3 cellular contexts compared by ENCODE assay signal in the genomic region with DNA sequence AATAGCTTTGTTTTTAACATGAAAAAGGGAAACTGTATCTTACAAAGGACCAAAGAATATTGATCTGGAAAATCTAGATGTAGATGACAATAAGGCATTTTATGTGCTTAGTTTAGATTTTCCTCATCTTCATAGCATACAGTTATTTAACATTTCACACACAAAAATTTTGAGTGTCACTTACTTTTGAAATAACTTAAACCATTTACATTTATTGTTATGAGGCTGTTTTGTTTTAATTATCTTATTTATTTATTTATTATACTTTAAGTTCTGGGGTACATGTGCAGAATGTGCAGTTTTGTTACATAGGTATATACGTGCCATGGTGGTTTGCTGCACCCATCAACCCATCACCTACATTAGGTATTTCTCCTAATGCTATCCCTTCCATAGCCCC.
DNase-seq lines count a peak whose midpoint lies in the region; ATAC-seq, FAIRE-seq and TF ChIP-seq lines count a peak whose summit lies in the region.
"Not testable (repeated sequence)": the region's sequence is repeated elsewhere in the genome, so short reads cannot be mapped to it uniquely, and the experiment has no call there.

No MANE protein-coding gene starts in this region.

- not testable (repeated sequence) for H2AFZ ChIP-seq in K562 (ENCODE audit: low read depth, low read length)

- BruUV-seq in K562 (replicated peaks; lab: Mats Ljungman, UMichigan) = not testable (repeated sequence)

- not testable (repeated sequence) for H3K4me2 ChIP-seq in K562 (ENCODE audit: insufficient read depth, low read length)

- intact Hi-C loops in K562 (cut with micrococcal nuclease) = not testable (repeated sequence)

- POLR2A ChIA-PET in HEK293 (lab: Yijun Ruan, JAX); K562 (lab: Yijun Ruan, JAX): not testable (repeated sequence)

- H3K36me3 ChIP-seq in HEK293 (ENCODE audit: control insufficient read depth in 2 of 2, insufficient read depth in 1 of 2, low read length in 2 of 2); K562 (ENCODE audit: control insufficient read depth, insufficient read depth, low read length): not testable (repeated sequence)

- ATAC-seq in K562 = not testable (repeated sequence)

- 43% methylated on average over 1 of the region's 1 CpG for WGBS in K562 (ENCODE audit: insufficient coverage, low coverage, missing lambda C conversion rate)

- in situ Hi-C loops in K562 (cut with MboI) = not testable (repeated sequence)

- H4K20me1 ChIP-seq in K562 (replicated peaks; ENCODE audit: control insufficient read depth, insufficient read depth, low read length) = not testable (repeated sequence)

- TF ChIP-seq RAD21 in K562 (CRISPR knock-in tag; conservative IDR thresholded peaks at IDR 0.05 in 1 of 2, IDR thresholded peaks at IDR 0.05 in 1 of 2) = not testable (repeated sequence)

- H3K4me1 ChIP-seq in HEK293 (ENCODE audit: control insufficient read depth, insufficient read depth, low read length); K562 (replicated peaks in 1 of 2; ENCODE audit: control insufficient read depth in 2 of 2, insufficient read depth in 2 of 2, low read length in 2 of 2): not testable (repeated sequence)

- TF ChIP-seq CTCF in HEK293 (tag by site-specific recombination; IDR thresholded peaks at IDR 0.05); K562 (IDR thresholded peaks at IDR 0.05 in 2 of 3, conservative IDR thresholded peaks at IDR 0.05 in 1 of 3; ENCODE audit: insufficient read depth in 2 of 3, low read depth in 1 of 3, low read length in 3 of 3): not testable (repeated sequence)

- CTCF ChIA-PET in HEK293 (lab: Yijun Ruan, JAX); K562 (lab: Yijun Ruan, JAX; ENCODE audit: low intra/inter-chr PET ratio): not testable (repeated sequence)

- H3K9me3 ChIP-seq in HEK293 (ENCODE audit: control insufficient read depth, insufficient read depth, low read depth, low read length); K562 (replicated peaks; ENCODE audit: control insufficient read depth, insufficient read depth, low read depth, low read length): not testable (repeated sequence)

- TF ChIP-seq POLR2A in K562 (conservative IDR thresholded peaks at IDR 0.05) = not testable (repeated sequence)

- H3K9ac ChIP-seq in K562 (ENCODE audit: insufficient read depth in 1 of 2, low read depth in 2 of 2, low read length in 2 of 2) = not testable (repeated sequence)

- H3K9me1 ChIP-seq in K562 (ENCODE audit: control insufficient read depth, insufficient read depth, low read length) = not testable (repeated sequence)

- H3K27ac ChIP-seq in HEK293 (ENCODE audit: extremely low read depth, low read depth, low read length); K562 (ENCODE audit: extremely low read depth, low read depth, low read length): not testable (repeated sequence)

- TF ChIP-seq EP300 in K562 (IDR thresholded peaks at IDR 0.05; ENCODE audit: low read length) = not testable (repeated sequence)

- H3K79me2 ChIP-seq in K562 (ENCODE audit: control insufficient read depth, insufficient read depth, low read length) = not testable (repeated sequence)

- H3K4me3 ChIP-seq in HEK293 (ENCODE audit: low read depth, low read length); K562: not testable (repeated sequence)

- not testable (repeated sequence) for FAIRE-seq in K562 (lab: Jason Lieb, UNC)
- FAIRE-seq in frontal cortex (lab: Jason Lieb, UNC) = peak; percentile 43

- not testable (repeated sequence) for H3K27me3 ChIP-seq in K562 (ENCODE audit: control insufficient read depth in 2 of 2, insufficient read depth in 2 of 2, low read length in 2 of 2)

- DNase-seq in K562 (ENCODE audit: extremely low read depth in 1 of 4, low spot score in 3 of 4); frontal cortex (ENCODE audit: low spot score in 2 of 2): not testable (repeated sequence)

TF ChIP-seq in HEK293, 187 proteins besides CTCF, POLR2A, EP300 and RAD21:
- peak; percentile 13 for TF ChIP-seq SETDB1 (IDR thresholded peaks at IDR 0.05; ENCODE audit: insufficient read length, low read length)

TF ChIP-seq in K562, 482 proteins besides CTCF, POLR2A, EP300 and RAD21:
- TF ChIP-seq ZNF507 (tag; conservative IDR thresholded peaks at IDR 0.05) (peak; percentile 95), RBM25 (IDR thresholded peaks at IDR 0.05; ENCODE audit: low read depth, low read length, severe bottlenecking) (peak; percentile 18)
